16 cellular contexts compared by ENCODE assay signal in genomic region chr16:4728676-4729075, GRCh38. TPM values are rescaled to one million over a fixed set of nuclear protein-coding genes. Genes with fewer than 3 reads are reported as not detected.
DNase-seq lines count a peak whose midpoint lies in the region; ATAC-seq and TF ChIP-seq lines count a peak whose summit lies in the region.
"Had no signal": no experiment of that assay in that cellular context is flagged by ENCODE, and none has a peak within 500 bp of the region (broad histone marks: within the 10 kb centered on the region; RNA-seq: fewer than 3 reads in every experiment).

No MANE protein-coding gene starts in this region.

- no peaks in the 10 kb centered on the region for H3K27me3 Mint-ChIP-seq in glutamatergic neuron (ENCODE audit: unreplicated experiment)
- H3K27me3 Mint-ChIP-seq: CD4-positive, CD25-positive, alpha-beta regulatory T cell had no signal

- DNase-seq in activated naive CD4-positive, alpha-beta T cell treated with anti-CD3 and anti-CD28 coated beads, Interleukin-2, amount 50 U/mL, for 72 hours (ENCODE audit: low spot score in 2 of 2) = no peak
- no peak for DNase-seq in activated naive CD4-positive, alpha-beta T cell treated with anti-CD3 and anti-CD28 coated beads, Interleukin-2, amount 50 U/mL, for 16 hours
- no peak for DNase-seq in glutamatergic neuron
- peak; percentile 36 for DNase-seq in osteoblast (ENCODE audit: insufficient read length, low spot score, missing footprints)
- DNase-seq in SW 1271 (lab: John Stamatoyannopoulos, UW) = no peak
- DNase-seq: ACHN; CD4-positive, CD25-positive, alpha-beta regulatory T cell; DMS53; HCEC 1CT; HFFc6 had no signal

- peaks cover 16% of the 10 kb centered on the region for H3K4me1 Mint-ChIP-seq in glutamatergic neuron (ENCODE audit: low read depth, unreplicated experiment)

- no peaks in the 10 kb centered on the region for H3K4me1 ChIP-seq in osteoblast (ENCODE audit: insufficient read depth, low read length)

- peaks cover 31% of the 10 kb centered on the region for H3K79me2 ChIP-seq in osteoblast (ENCODE audit: insufficient read depth, low read length)

- no peaks in the 10 kb centered on the region for H4K20me1 ChIP-seq in osteoblast (ENCODE audit: insufficient read depth, low read length)

- no peaks in the 10 kb centered on the region for H3K27me3 ChIP-seq in osteoblast (ENCODE audit: insufficient read depth, low read length)
- H3K27me3 ChIP-seq: BLaER1 treated with 17β-estradiol and CSF1 and Interleukin-3, amounts not matched to agents 10 nM and 100 nM had no signal

- peaks cover 0 to 4% of the 10 kb centered on the region in 2 donors for H3K36me3 Mint-ChIP-seq in activated naive CD4-positive, alpha-beta T cell treated with anti-CD3 and anti-CD28 coated beads, Interleukin-2, amount 50 U/mL, for 72 hours
- no peaks in the 10 kb centered on the region for H3K36me3 Mint-ChIP-seq in glutamatergic neuron (ENCODE audit: unreplicated experiment)

- ATAC-seq in activated naive CD4-positive, alpha-beta T cell treated with anti-CD3 and anti-CD28 coated beads, Interleukin-2, amount 50 U/mL, for 72 hours = no peak
- ATAC-seq in HG03139 (IDR thresholded peaks at IDR 0.05; ENCODE audit: unreplicated experiment) (no peak), HG02678 (IDR thresholded peaks at IDR 0.05; ENCODE audit: unreplicated experiment) (no peak)

- no peaks in the 10 kb centered on the region for H3K9me3 ChIP-seq in osteoblast (ENCODE audit: low read depth, low read length)
- H3K9me3 ChIP-seq: BLaER1 treated with 17β-estradiol and CSF1 and Interleukin-3, amounts not matched to agents 10 nM and 100 nM had no signal

- H3K36me3 ChIP-seq in osteoblast (ENCODE audit: insufficient read depth, low read length) = peaks cover 42% of the 10 kb centered on the region

- H3K4me3 ChIP-seq in osteoblast (ENCODE audit: insufficient read depth, low read length) = no peak overlapping the region
- H3K4me3 ChIP-seq: BLaER1 treated with 17β-estradiol and CSF1 and Interleukin-3, amounts not matched to agents 10 nM and 100 nM had no signal

- H3K4me2 ChIP-seq in osteoblast (ENCODE audit: insufficient read depth, low read length) = no peak overlapping the region
- H3K4me2 ChIP-seq: BLaER1 treated with 17β-estradiol and CSF1 and Interleukin-3, amounts not matched to agents 10 nM and 100 nM had no signal

- no peak overlapping the region for H3K27ac ChIP-seq in osteoblast (ENCODE audit: low read depth, low read length)
- H3K27ac ChIP-seq: BLaER1 treated with 17β-estradiol and CSF1 and Interleukin-3, amounts not matched to agents 10 nM and 100 nM had no signal

- TF ChIP-seq CTCF in glutamatergic neuron (IDR thresholded peaks at IDR 0.05; ENCODE audit: partially characterized antibody, unreplicated experiment) (no peak), osteoblast (IDR thresholded peaks at IDR 0.05; ENCODE audit: extremely low read depth, low read depth, low read length) (no peak)

- no peak overlapping the region for H2AFZ ChIP-seq in osteoblast (ENCODE audit: low read length)

- no peaks in the 10 kb centered on the region for H3K9me3 Mint-ChIP-seq in activated naive CD4-positive, alpha-beta T cell treated with anti-CD3 and anti-CD28 coated beads, Interleukin-2, amount 50 U/mL, for 72 hours
- H3K9me3 Mint-ChIP-seq in glutamatergic neuron (ENCODE audit: unreplicated experiment) = peaks cover 2% of the 10 kb centered on the region
- H3K9me3 Mint-ChIP-seq: CD4-positive, CD25-positive, alpha-beta regulatory T cell; HFFc6 had no signal

- H3K27ac Mint-ChIP-seq in activated naive CD4-positive, alpha-beta T cell treated with anti-CD3 and anti-CD28 coated beads, Interleukin-2, amount 50 U/mL, for 72 hours = peak overlapping the region; percentile 31 to 77
- H3K27ac Mint-ChIP-seq in glutamatergic neuron (ENCODE audit: unreplicated experiment) = peak overlapping the region; percentile 31
- H3K27ac Mint-ChIP-seq: HFFc6 had no signal

- H3K4me3 Mint-ChIP-seq in glutamatergic neuron (ENCODE audit: unreplicated experiment) = no peak overlapping the region
- H3K4me3 Mint-ChIP-seq: HFFc6 had no signal

RNA-seq across cellular contexts. Expression of gene ANKS3, which starts 5.4 kb away (rescaled TPM):
- total RNA-seq in activated naive CD4-positive, alpha-beta T cell treated with anti-CD3 and anti-CD28 coated beads, Interleukin-2, amount 50 U/mL, for 72 hours = 10 to 100 TPM; 19.4 to 21.5 TPM
- total RNA-seq in glutamatergic neuron (ENCODE audit: unreplicated experiment) = 43.5 TPM
- total RNA-seq in osteoblast = 31.2 and 39.4 TPM in 2 replicates

RNA-seq across cellular contexts. Expression of gene DNAAF8, which starts 5.7 kb away (rescaled TPM):
- under 1 TPM in 1 of 2 donors, not detected in 1; 0.09 TPM for total RNA-seq in activated naive CD4-positive, alpha-beta T cell treated with anti-CD3 and anti-CD28 coated beads, Interleukin-2, amount 50 U/mL, for 72 hours
- total RNA-seq in glutamatergic neuron (ENCODE audit: unreplicated experiment) (0.59 TPM), osteoblast (1.1 and 2.7 TPM in 2 replicates)
- total RNA-seq: CD4-positive, CD25-positive, alpha-beta regulatory T cell; H1 had no signal

RNA-seq across cellular contexts. Expression of gene NUDT16L1, which starts 35.3 kb away (rescaled TPM):
- total RNA-seq in activated naive CD4-positive, alpha-beta T cell treated with anti-CD3 and anti-CD28 coated beads, Interleukin-2, amount 50 U/mL, for 72 hours = 10 to 100 TPM; 20.7 to 42.8 TPM
- total RNA-seq in glutamatergic neuron (ENCODE audit: unreplicated experiment) = 34.3 TPM
- 15.0 and 18.1 TPM in 2 replicates for total RNA-seq in osteoblast

RNA-seq across cellular contexts. Expression of gene ZNF500, which starts 38.3 kb away (rescaled TPM):
- total RNA-seq in activated naive CD4-positive, alpha-beta T cell treated with anti-CD3 and anti-CD28 coated beads, Interleukin-2, amount 50 U/mL, for 72 hours = 10 to 100 TPM; 10.2 to 12.2 TPM
- total RNA-seq in glutamatergic neuron (ENCODE audit: unreplicated experiment) = 19.8 TPM
- 14.5 and 16.2 TPM in 2 replicates for total RNA-seq in osteoblast

RNA-seq across cellular contexts. Expression of gene SEPTIN12, which starts 59.5 kb away (rescaled TPM):
- not detected for total RNA-seq in activated naive CD4-positive, alpha-beta T cell treated with anti-CD3 and anti-CD28 coated beads, Interleukin-2, amount 50 U/mL, for 72 hours
- total RNA-seq in glutamatergic neuron (ENCODE audit: unreplicated experiment) (0.96 TPM), osteoblast (not detected in 2 replicates)
- total RNA-seq: A172, Daoy, H1, HFFc6 had no signal
